Comparison of ENCODE assay signal across 1 cellular context in the genomic region with DNA sequence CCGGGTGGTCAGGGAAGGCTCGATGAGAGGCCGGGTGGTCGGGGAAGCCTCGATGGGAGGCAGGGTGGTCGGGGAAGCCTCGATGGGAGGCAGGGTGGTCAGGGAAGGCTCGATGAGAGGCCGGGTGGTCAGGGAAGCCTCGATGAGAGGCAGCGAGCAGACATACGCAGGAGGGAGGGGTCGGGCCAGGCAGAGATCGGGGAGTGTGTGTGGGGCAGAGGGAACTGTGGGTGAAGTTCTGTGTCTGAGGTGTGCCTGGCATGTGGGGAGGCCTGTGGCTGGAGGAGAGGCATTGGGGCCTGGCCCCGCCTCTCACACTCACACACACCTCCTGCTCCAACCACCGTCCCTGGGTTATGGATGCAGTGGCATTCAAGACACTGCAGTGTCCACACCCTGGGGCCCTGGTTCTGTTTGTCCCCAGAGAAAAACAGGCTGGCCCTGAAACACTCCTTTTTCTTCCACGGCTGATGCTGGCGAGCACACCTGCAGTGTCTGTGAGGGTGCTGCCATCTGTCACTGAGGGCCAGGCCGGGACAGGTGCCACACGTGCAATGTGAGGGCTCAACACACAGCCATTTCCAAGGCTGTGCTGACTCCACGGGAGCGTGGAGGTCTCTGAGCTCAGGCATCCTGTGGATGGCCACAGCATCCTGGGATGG.
TF ChIP-seq lines count a peak whose summit lies in the region.

No MANE protein-coding gene starts in this region.

TF ChIP-seq in K562, 482 proteins besides CTCF, POLR2A, EP300 and RAD21:
- TF ChIP-seq TRIM28 (IDR thresholded peaks at IDR 0.05) (no peak), SMARCA5 (IDR thresholded peaks at IDR 0.05) (no peak), GATAD2A (IDR thresholded peaks at IDR 0.05) (no peak), PCBP1 (IDR thresholded peaks at IDR 0.05; ENCODE audit: low read depth, low read length, poor library complexity, severe bottlenecking) (no peak), PCBP2 (IDR thresholded peaks at IDR 0.05; ENCODE audit: low read depth, low read length, poor library complexity, severe bottlenecking) (no peak), POLR2AphosphoS5 (IDR thresholded peaks at IDR 0.05; ENCODE audit: control insufficient read depth, insufficient read depth, low read depth, low read length) (no peak)
